ENCODE assay signal across 16 cellular contexts in the genomic region with DNA sequence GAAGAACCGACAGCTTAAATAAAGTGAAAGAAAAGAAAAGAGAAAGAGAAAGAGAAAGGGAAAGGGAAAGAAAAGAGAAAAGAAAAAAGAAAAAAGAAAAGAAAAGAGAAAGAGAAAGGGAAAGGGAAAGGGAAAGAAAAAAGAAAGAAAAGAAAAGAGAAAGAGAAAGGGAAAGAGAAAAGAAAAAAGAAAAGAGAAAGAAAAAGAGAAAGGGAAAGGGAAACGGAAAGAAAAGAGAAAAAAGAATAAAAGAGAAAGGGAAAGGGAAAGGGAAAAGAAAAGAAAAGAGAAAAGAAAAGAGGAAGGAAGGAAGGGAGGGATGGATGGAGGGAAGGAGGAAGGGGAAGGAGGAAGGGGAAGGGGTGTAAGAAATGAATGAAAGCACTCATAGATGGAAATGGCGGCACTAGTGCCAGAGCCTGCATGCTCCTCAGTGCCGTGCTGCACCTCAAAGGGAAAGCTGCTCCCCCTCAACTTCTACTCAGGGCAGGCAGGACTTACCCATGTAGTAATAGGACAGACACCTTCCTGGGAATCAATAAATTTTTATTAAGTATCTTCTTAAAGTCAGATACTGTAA.
DNase-seq lines count a peak whose midpoint lies in the region; ATAC-seq and TF ChIP-seq lines count a peak whose summit lies in the region.
"Had no signal": no experiment of that assay in that cellular context is flagged by ENCODE, and none has a peak within 500 bp of the region (broad histone marks: within the 10 kb centered on the region; RNA-seq: fewer than 3 reads in every experiment).

No MANE protein-coding gene starts in this region.

- H3K79me2 ChIP-seq in osteoblast (ENCODE audit: insufficient read depth, low read length): peaks cover 93% of the 10 kb centered on the region

- peak overlapping the region; percentile 78 for H3K4me2 ChIP-seq in osteoblast (ENCODE audit: insufficient read depth, low read length)

- H3K36me3 ChIP-seq in Panc1 (ENCODE audit: control insufficient read depth, insufficient read depth, low read length) (peaks cover 22% of the 10 kb centered on the region), osteoblast (ENCODE audit: insufficient read depth, low read length) (peaks cover 75% of the 10 kb centered on the region), colonic mucosa (no peaks in the 10 kb centered on the region)
- H3K36me3 ChIP-seq: vagina had no signal

- H3K27ac ChIP-seq in Panc1 (ENCODE audit: low read length): peak overlapping the region; percentile 74
- H3K27ac ChIP-seq in osteoblast (ENCODE audit: low read depth, low read length): peak overlapping the region; percentile 89
- H3K27ac ChIP-seq in colonic mucosa: no peak overlapping the region
- H3K27ac ChIP-seq: vagina had no signal

- in situ Hi-C loops in Panc1 (cut with HindIII; ENCODE audit: low pct_unique_long_range_greater_than_20kb, low sequenced_read_pairs): no loop called here

- DNase-seq in activated T-cell treated with anti-CD3 and anti-CD28 coated beads, Interleukin-2, amount 50 U/mL, for 72 hours: no peak
- DNase-seq in activated T-cell treated with anti-CD3 and anti-CD28 coated beads, Interleukin-2, amount 50 U/mL, for 48 hours: no peak
- DNase-seq in Panc1 (ENCODE audit: low read depth, low spot score): no peak
- no peak for DNase-seq in activated naive CD8-positive, alpha-beta T cell treated with anti-CD3 and anti-CD28 coated beads, Interleukin-2, amount 10 ng/mL, durations not matched to agents 7 days and 5 days
- no peak for DNase-seq in osteoblast (ENCODE audit: insufficient read length, low spot score, missing footprints)
- no peak for DNase-seq in colonic mucosa
- DNase-seq in superior temporal gyrus (ENCODE audit: extremely low spot score): no peak
- DNase-seq in DMS53 (lab: John Stamatoyannopoulos, UW): no peak
- DNase-seq: Kasumi-1, mammary epithelial cell, NCI-H1417, NCI-H2171 treated with DMSO at 0.1 percent for 48 hours, NCI-H82 had no signal

- H3K4me3 ChIP-seq in Panc1 (ENCODE audit: low read depth in 2 of 2, low read length in 2 of 2): no peak overlapping the region
- H3K4me3 ChIP-seq in osteoblast (ENCODE audit: insufficient read depth, low read length): peak overlapping the region; percentile 67
- H3K4me3 ChIP-seq in colonic mucosa: no peak overlapping the region
- H3K4me3 ChIP-seq: vagina had no signal

- BruUV-seq in Panc1 (replicated peaks; lab: Mats Ljungman, UMichigan): no TSS peak

- intact Hi-C loops in Panc1 (cut with micrococcal nuclease; ENCODE audit: unreplicated experiment) (no loop called here), colonic mucosa (cut with DNase I) (no loop called here)

- POLR2A ChIA-PET in Panc1 (lab: Charles Lee): no interaction called here
- POLR2A ChIA-PET in activated naive CD8-positive, alpha-beta T cell treated with anti-CD3 and anti-CD28 coated beads, Interleukin-2, amount 10 ng/mL, durations not matched to agents 7 days and 5 days (lab: Charles Lee): interaction anchor here (0.5 to 0.7 kb wide), 2 partner anchors 65 to 1084 kb away, joined by 3 to 5 read pairs; no protein-coding TSS in a partner anchor

- H3K4me1 Mint-ChIP-seq in activated T-cell treated with anti-CD3 and anti-CD28 coated beads, Interleukin-2, amount 50 U/mL, for 72 hours (ENCODE audit: low read depth): peaks cover 30% of the 10 kb centered on the region
- H3K4me1 Mint-ChIP-seq in activated naive CD8-positive, alpha-beta T cell treated with anti-CD3 and anti-CD28 coated beads, Interleukin-2, amount 10 ng/mL, durations not matched to agents 7 days and 5 days: peaks cover 16% of the 10 kb centered on the region

- peaks cover 3 to 4% of the 10 kb centered on the region in 2 donors for H3K9me3 Mint-ChIP-seq in activated T-cell treated with anti-CD3 and anti-CD28 coated beads, Interleukin-2, amount 50 U/mL, for 72 hours
- H3K9me3 Mint-ChIP-seq in activated naive CD8-positive, alpha-beta T cell treated with anti-CD3 and anti-CD28 coated beads, Interleukin-2, amount 10 ng/mL, durations not matched to agents 7 days and 5 days: peaks cover 3% of the 10 kb centered on the region

- H3K9ac ChIP-seq in colonic mucosa (ENCODE audit: low read depth in 2 of 2, low read length in 2 of 2): no peak overlapping the region

- CTCF ChIA-PET in Panc1 (lab: Charles Lee): no interaction called here

- ATAC-seq in activated T-cell treated with anti-CD3 and anti-CD28 coated beads, Interleukin-2, amount 50 U/mL, for 72 hours (replicated peaks in 1 of 2): no peak
- ATAC-seq in Panc1: no peak
- ATAC-seq in activated naive CD8-positive, alpha-beta T cell treated with anti-CD3 and anti-CD28 coated beads, Interleukin-2, amount 10 ng/mL, durations not matched to agents 7 days and 5 days (ENCODE audit: low read depth): no peak

- H3K27me3 Mint-ChIP-seq in activated T-cell treated with anti-CD3 and anti-CD28 coated beads, Interleukin-2, amount 50 U/mL, for 72 hours (ENCODE audit: low read depth): no peaks in the 10 kb centered on the region
- no peaks in the 10 kb centered on the region for H3K27me3 Mint-ChIP-seq in activated naive CD8-positive, alpha-beta T cell treated with anti-CD3 and anti-CD28 coated beads, Interleukin-2, amount 10 ng/mL, durations not matched to agents 7 days and 5 days
- H3K27me3 Mint-ChIP-seq: dendritic cell treated with granulocyte-macrophage colony-stimulating factor and Interleukin-4, amounts not matched to agents 40 ng/mL and 50 ng/mL, for 4 days had no signal

- H3K4me1 ChIP-seq in Panc1 (ENCODE audit: control insufficient read depth, insufficient read depth, low read length) (peaks cover 59% of the 10 kb centered on the region), osteoblast (ENCODE audit: insufficient read depth, low read length) (peaks cover 65% of the 10 kb centered on the region), colonic mucosa (no peaks in the 10 kb centered on the region)

- no peak for TF ChIP-seq CTCF in Panc1 (IDR thresholded peaks at IDR 0.05)
- no peak for TF ChIP-seq CTCF in osteoblast (IDR thresholded peaks at IDR 0.05; ENCODE audit: extremely low read depth, low read depth, low read length)
- TF ChIP-seq CTCF in colonic mucosa (IDR thresholded peaks at IDR 0.05): no peak

- peak overlapping the region in 1 of 2 donors; percentile 63 for H3K4me3 Mint-ChIP-seq in activated T-cell treated with anti-CD3 and anti-CD28 coated beads, Interleukin-2, amount 50 U/mL, for 72 hours
- peak overlapping the region; percentile 8 for H3K4me3 Mint-ChIP-seq in activated naive CD8-positive, alpha-beta T cell treated with anti-CD3 and anti-CD28 coated beads, Interleukin-2, amount 10 ng/mL, durations not matched to agents 7 days and 5 days
- H3K4me3 Mint-ChIP-seq: dendritic cell treated with granulocyte-macrophage colony-stimulating factor and Interleukin-4, amounts not matched to agents 40 ng/mL and 50 ng/mL, for 4 days; neural crest cell had no signal

- H2AFZ ChIP-seq in osteoblast (ENCODE audit: low read length): no peak overlapping the region

- peaks cover 8 to 10% of the 10 kb centered on the region in 2 donors for H3K36me3 Mint-ChIP-seq in activated T-cell treated with anti-CD3 and anti-CD28 coated beads, Interleukin-2, amount 50 U/mL, for 72 hours (ENCODE audit: insufficient read depth in 2 of 2)
- peaks cover 6% of the 10 kb centered on the region for H3K36me3 Mint-ChIP-seq in activated naive CD8-positive, alpha-beta T cell treated with anti-CD3 and anti-CD28 coated beads, Interleukin-2, amount 10 ng/mL, durations not matched to agents 7 days and 5 days

- no peaks in the 10 kb centered on the region for H3K27me3 ChIP-seq in Panc1 (ENCODE audit: control insufficient read depth, insufficient read depth, low read length)
- no peaks in the 10 kb centered on the region for H3K27me3 ChIP-seq in osteoblast (ENCODE audit: insufficient read depth, low read length)
- no peaks in the 10 kb centered on the region for H3K27me3 ChIP-seq in colonic mucosa
- H3K27me3 ChIP-seq: vagina had no signal

- H3K27ac Mint-ChIP-seq in activated T-cell treated with anti-CD3 and anti-CD28 coated beads, Interleukin-2, amount 50 U/mL, for 72 hours: peak overlapping the region; percentile 100
- peak overlapping the region; percentile 85 for H3K27ac Mint-ChIP-seq in activated naive CD8-positive, alpha-beta T cell treated with anti-CD3 and anti-CD28 coated beads, Interleukin-2, amount 10 ng/mL, durations not matched to agents 7 days and 5 days
- H3K27ac Mint-ChIP-seq: dendritic cell treated with granulocyte-macrophage colony-stimulating factor and Interleukin-4, amounts not matched to agents 40 ng/mL and 50 ng/mL, for 4 days had no signal

- peaks cover 3% of the 10 kb centered on the region for H4K20me1 ChIP-seq in osteoblast (ENCODE audit: insufficient read depth, low read length)

- H3K9me3 ChIP-seq in Panc1 (ENCODE audit: control insufficient read depth, insufficient read depth, low read depth, low read length): no peaks in the 10 kb centered on the region
- H3K9me3 ChIP-seq in osteoblast (ENCODE audit: low read depth, low read length): no peaks in the 10 kb centered on the region
- H3K9me3 ChIP-seq in colonic mucosa: no peaks in the 10 kb centered on the region
- H3K9me3 ChIP-seq: vagina had no signal
